19 cellular contexts compared by ENCODE assay signal in genomic region chr2:121104721-121105141, GRCh38.
DNase-seq lines count a peak whose midpoint lies in the region; TF ChIP-seq lines count a peak whose summit lies in the region.
"Had no signal": no experiment of that assay in that cellular context is flagged by ENCODE, and none has a peak within 500 bp of the region (broad histone marks: within the 10 kb centered on the region; RNA-seq: fewer than 3 reads in every experiment).

No MANE protein-coding gene starts in this region.

- no peak overlapping the region for H2BK15ac ChIP-seq in neuronal stem cell (ENCODE audit: low read length)

- H3K27ac Mint-ChIP-seq in activated T-cell treated with anti-CD3 and anti-CD28 coated beads, Interleukin-2, amount 50 U/mL, for 24 hours = no peak overlapping the region
- H3K27ac Mint-ChIP-seq: naive thymus-derived CD8-positive, alpha-beta T cell had no signal

- no peaks in the 10 kb centered on the region for H3K36me3 Mint-ChIP-seq in activated T-cell treated with anti-CD3 and anti-CD28 coated beads, Interleukin-2, amount 50 U/mL, for 24 hours (ENCODE audit: low read depth)

- no peak overlapping the region for H2BK12ac ChIP-seq in neuronal stem cell (ENCODE audit: low read length)

- no peaks in the 10 kb centered on the region for H3K4me1 Mint-ChIP-seq in activated T-cell treated with anti-CD3 and anti-CD28 coated beads, Interleukin-2, amount 50 U/mL, for 24 hours (ENCODE audit: low read depth)
- H3K4me1 Mint-ChIP-seq: naive thymus-derived CD8-positive, alpha-beta T cell had no signal

- no peak overlapping the region for H3K4me2 ChIP-seq in neuronal stem cell (ENCODE audit: insufficient read depth, low read length, poor library complexity, severe bottlenecking)

- no peaks in the 10 kb centered on the region for H3K9me3 Mint-ChIP-seq in activated T-cell treated with anti-CD3 and anti-CD28 coated beads, Interleukin-2, amount 50 U/mL, for 24 hours

- H3K79me1 ChIP-seq in neuronal stem cell (ENCODE audit: low read depth, low read length) = no peaks in the 10 kb centered on the region

- no peak overlapping the region for H3K23ac ChIP-seq in neuronal stem cell (ENCODE audit: low read depth, low read length, poor library complexity)

- H2AFZ ChIP-seq in neuronal stem cell (ENCODE audit: low read length) = no peak overlapping the region

- peaks cover 11% of the 10 kb centered on the region for H3K27me3 Mint-ChIP-seq in activated T-cell treated with anti-CD3 and anti-CD28 coated beads, Interleukin-2, amount 50 U/mL, for 24 hours

- no peak overlapping the region for H3K4me3 Mint-ChIP-seq in activated T-cell treated with anti-CD3 and anti-CD28 coated beads, Interleukin-2, amount 50 U/mL, for 24 hours
- H3K4me3 Mint-ChIP-seq: naive thymus-derived CD8-positive, alpha-beta T cell had no signal

- no peaks in the 10 kb centered on the region for H3K36me3 ChIP-seq in SJCRH30
- H3K36me3 ChIP-seq in neuronal stem cell (replicated peaks in 1 of 2; ENCODE audit: control insufficient read depth in 2 of 2, insufficient read depth in 2 of 2, low read length in 2 of 2) = no peaks in the 10 kb centered on the region
- H3K36me3 ChIP-seq: left ventricle myocardium inferior had no signal

- no peaks in the 10 kb centered on the region for H3K27me3 ChIP-seq in SJCRH30
- peaks cover 0 to 1% (median 0%) of the 10 kb centered on the region in 3 experiments for H3K27me3 ChIP-seq in neuronal stem cell (ENCODE audit: control insufficient read depth in 3 of 3, insufficient read depth in 3 of 3, low read depth in 1 of 3, low read length in 3 of 3)
- H3K27me3 ChIP-seq: testis had no signal

- H3K4me3 ChIP-seq in SJCRH30 (no peak overlapping the region), fibroblast of pulmonary artery (replicated peaks; ENCODE audit: low read depth, low read length) (no peak overlapping the region), neuronal stem cell (ENCODE audit: low read length in 2 of 2) (no peak overlapping the region)
- H3K4me3 ChIP-seq: body of pancreas, left ventricle myocardium inferior, testis had no signal

- WGBS in neuronal stem cell (ENCODE audit: extremely low coverage in 2 of 2, insufficient read length in 2 of 2, insufficient replicate concordance in 1 of 2), 2 donors = no CpG with 5 or more reads among the region's 10 CpGs

- no peaks in the 10 kb centered on the region for H3K4me1 ChIP-seq in SJCRH30
- peaks cover 0 to under 1% of the 10 kb centered on the region in 2 donors for H3K4me1 ChIP-seq in neuronal stem cell (ENCODE audit: control insufficient read depth in 2 of 2, insufficient read depth in 1 of 2, low read depth in 1 of 2, low read length in 2 of 2)
- H3K4me1 ChIP-seq: testis had no signal

- no peak overlapping the region for H3K14ac ChIP-seq in neuronal stem cell (ENCODE audit: low read length)

- no peak overlapping the region for H2BK120ac ChIP-seq in neuronal stem cell (ENCODE audit: low read depth, low read length)

- no peak overlapping the region for H3K9ac ChIP-seq in neuronal stem cell (ENCODE audit: low read depth, low read length, poor library complexity)

- TF ChIP-seq CTCF in fibroblast of pulmonary artery (IDR thresholded peaks at IDR 0.05; ENCODE audit: low read length, missing control alignments) = no peak

- DNase-seq in ELF-1 (ENCODE audit: low read depth, low spot score) (peak; percentile 68), SJCRH30 (peak; percentile 26 to 51), fibroblast of pulmonary artery (ENCODE audit: low read depth) (peak; percentile 28), neuronal stem cell (ENCODE audit: low spot score) (peak; percentile 12), T-helper 1 cell (no peak), dedifferentiated amniotic fluid mesenchymal stem cell (ENCODE audit: extremely low spot score) (no peak)
- no peak for DNase-seq in stimulated activated naive CD4-positive, alpha-beta T cell (lab: John Stamatoyannopoulos, UW)
- no peak for DNase-seq in activated T-cell treated with anti-CD3 and anti-CD28 coated beads, Interleukin-2, amount 50 U/mL, for 24 hours
- DNase-seq: activated CD4-positive, alpha-beta T cell treated with anti-CD3 and anti-CD28 coated beads for 1 hour; activated naive CD4-positive, alpha-beta T cell treated with Interleukin-2 at 50 U/mL for 16 hours; body of pancreas; Caco-2; effector CD4-positive, alpha-beta T cell; GDM1; left ventricle myocardium inferior; naive thymus-derived CD8-positive, alpha-beta T cell; NCI-H2227 treated with DMSO at 0.1 percent for 48 hours; SHP77; testis had no signal

- H3K27ac ChIP-seq in SJCRH30 = no peak overlapping the region
- no peak overlapping the region for H3K27ac ChIP-seq in neuronal stem cell (replicated peaks; ENCODE audit: low read length)
- H3K27ac ChIP-seq: body of pancreas, left ventricle myocardium inferior, testis had no signal

- H4K91ac ChIP-seq in neuronal stem cell (ENCODE audit: low read depth, low read length, poor library complexity) = no peak overlapping the region

- no peak overlapping the region for H4K8ac ChIP-seq in neuronal stem cell (ENCODE audit: low read depth, low read length)

- H3K4ac ChIP-seq in neuronal stem cell (ENCODE audit: low read length) = no peak overlapping the region

- no peaks in the 10 kb centered on the region for H3K9me3 ChIP-seq in SJCRH30 (replicated peaks)
- H3K9me3 ChIP-seq in neuronal stem cell (replicated peaks in 1 of 2; ENCODE audit: control insufficient read depth in 2 of 2, insufficient read depth in 1 of 2, low read depth in 1 of 2, low read length in 2 of 2) = no peaks in the 10 kb centered on the region
- H3K9me3 ChIP-seq: body of pancreas, Caco-2, left ventricle myocardium inferior, testis had no signal

- no peak overlapping the region for H2BK5ac ChIP-seq in neuronal stem cell (ENCODE audit: low read length)

- no peak overlapping the region for H3K18ac ChIP-seq in neuronal stem cell (ENCODE audit: low read length)

- no peak overlapping the region for H2AK5ac ChIP-seq in neuronal stem cell (ENCODE audit: low read depth, low read length)

Comparison
In these comparisons a context has a peak if more than half of its experiments do, and no peak if none do; other contexts are left out.
1. DNase-seq: peak in ELF-1 (single experiment), SJCRH30 (2 of 2), fibroblast of pulmonary artery (single experiment) and neuronal stem cell (single experiment); none in T-helper 1 cell (0 of 5), stimulated activated naive CD4-positive, alpha-beta T cell (0 of 6), activated T-cell treated with anti-CD3 and anti-CD28 coated beads, Interleukin-2, amount 50 U/mL, for 24 hours (single experiment) and dedifferentiated amniotic fluid mesenchymal stem cell (single experiment).